Comparison of ENCODE assay signal across 24 cellular contexts in genomic region chr5:126591549-126591948, GRCh38. TPM values are rescaled to one million over a fixed set of nuclear protein-coding genes. Genes with fewer than 3 reads are reported as not detected.
DNase-seq lines count a peak whose midpoint lies in the region; ATAC-seq and TF ChIP-seq lines count a peak whose summit lies in the region.
"Had no signal": no experiment of that assay in that cellular context is flagged by ENCODE, and none has a peak within 500 bp of the region (broad histone marks: within the 10 kb centered on the region; RNA-seq: fewer than 3 reads in every experiment).

No MANE protein-coding gene starts in this region.

- H3K9me3 ChIP-seq in H9 (ENCODE audit: control insufficient read depth, low read depth, low read length) (no peaks in the 10 kb centered on the region), breast epithelium (no peaks in the 10 kb centered on the region)
- H3K9me3 ChIP-seq: SK-N-SH had no signal

- no peak overlapping the region for H3K4me2 ChIP-seq in H9 (ENCODE audit: insufficient read depth, insufficient read length, low read length)
- H3K4me2 ChIP-seq: BLaER1, SK-N-SH had no signal

- H3K9ac ChIP-seq in H9 (ENCODE audit: extremely low read depth, insufficient read length, low read length): no peak overlapping the region
- H3K9ac ChIP-seq: BLaER1, SK-N-SH had no signal

- H3K79me1 ChIP-seq in H9 (ENCODE audit: insufficient read depth, low read depth, low read length, poor library complexity, severe bottlenecking): no peaks in the 10 kb centered on the region

- peaks cover 2% of the 10 kb centered on the region; the same call in 1 of the 2 replicates for H3K4me1 ChIP-seq in H9 (ENCODE audit: insufficient read depth, low read length)
- H3K4me1 ChIP-seq in breast epithelium: no peaks in the 10 kb centered on the region

- no peak overlapping the region for H3T11ph ChIP-seq in H9 (ENCODE audit: low read length)

- no peak for ATAC-seq in HG03521 (IDR thresholded peaks at IDR 0.05; ENCODE audit: unreplicated experiment)
- ATAC-seq: HCT116, K562, PC-3 had no signal

- TF ChIP-seq CTCF in H9 (conservative IDR thresholded peaks at IDR 0.05) (no peak), breast epithelium (IDR thresholded peaks at IDR 0.05) (no peak)

- H3K9me3 Mint-ChIP-seq in H9: peaks cover 0 to 8% of the 10 kb centered on the region in 2 experiments; a peak in 1 of 5 replicates

- H4K8ac ChIP-seq in H9 (replicated peaks; ENCODE audit: insufficient read length, low read depth, low read length): no peak overlapping the region

- H3K4me3 Mint-ChIP-seq in H9: peak overlapping the region; percentile 14 to 72; a peak in 2 of 5 replicates
- H3K4me3 Mint-ChIP-seq: CD4-positive, CD25-positive, alpha-beta regulatory T cell had no signal

- no peak for TF ChIP-seq POLR2A in breast epithelium (IDR thresholded peaks at IDR 0.05)

- peaks cover 6% of the 10 kb centered on the region; the same call in 1 of the 2 replicates for H3K79me2 ChIP-seq in H9 (ENCODE audit: insufficient read depth, low read length)

- DNase-seq in D341Med (ENCODE audit: low spot score) (peak; percentile 26), H9 (no peak), breast epithelium (ENCODE audit: low spot score in 2 of 2) (no peak), iPS-NIHi11 (ENCODE audit: low spot score) (peak; percentile 30), HT-29 (ENCODE audit: low spot score) (no peak)
- DNase-seq in stimulated activated CD4-positive, alpha-beta T cell treated with anti-CD3 and anti-CD28 coated beads, Interleukin-15, amount 100 ng/mL, for 24 hours: no peak
- DNase-seq in stimulated activated CD4-positive, alpha-beta T cell treated with anti-CD3 and anti-CD28 coated beads, Interleukin-12 subunit alpha, Interleukin-12 subunit beta, amount 100 ng/mL, for 4 hours: no peak
- DNase-seq: CD4-positive, CD25-positive, alpha-beta regulatory T cell; Kasumi-1; MV-4-11; NCI-H1105; NCI-H1436 treated with DMSO at 0.1 percent for 48 hours; NCI-H187 treated with DMSO at 0.1 percent for 48 hours; NCI-H2171 treated with DMSO at 0.1 percent for 48 hours; NCI-H446; NCI-H524 treated with DMSO at 0.1 percent for 48 hours; NCI-H774; PC-3; SK-N-SH; SW 1271 had no signal

- no peaks in the 10 kb centered on the region for H4K20me1 ChIP-seq in H9 (ENCODE audit: control insufficient read depth, insufficient read depth, insufficient read length)
- H4K20me1 ChIP-seq: BLaER1 had no signal

- no peak overlapping the region for H3K18ac ChIP-seq in H9 (ENCODE audit: insufficient read length, low read depth, low read length)

- H2AFZ ChIP-seq in H9 (ENCODE audit: low read length): no peak overlapping the region

- H2BK5ac ChIP-seq in H9 (ENCODE audit: insufficient read length, low read length): no peak overlapping the region

- peak overlapping the region in 2 of 3 donors; percentile 2 to 71 for H3K4me3 ChIP-seq in breast epithelium
- H3K4me3 ChIP-seq: BLaER1, K562 had no signal

- no peak overlapping the region for H4K91ac ChIP-seq in H9 (ENCODE audit: insufficient read length, low read depth, low read length)

- H3K36me3 Mint-ChIP-seq in H9 (ENCODE audit: insufficient read depth in 1 of 3, low read depth in 3 of 3): peaks cover 38 to 57% (median 55%) of the 10 kb centered on the region in 3 experiments
- H3K36me3 Mint-ChIP-seq: CD4-positive, CD25-positive, alpha-beta regulatory T cell had no signal

- H3K23me2 ChIP-seq in H9 (ENCODE audit: insufficient read length, low read depth, low read length, poor library complexity, severe bottlenecking): peaks cover 8% of the 10 kb centered on the region

- H3K27ac ChIP-seq in H9 (ENCODE audit: insufficient read length, low read depth, low read length) (no peak overlapping the region), breast epithelium (no peak overlapping the region)
- H3K27ac ChIP-seq: BLaER1 had no signal

- no peak overlapping the region for H2BK20ac ChIP-seq in H9 (ENCODE audit: low read depth, low read length, poor library complexity, severe bottlenecking)

- no peak overlapping the region for H2AK5ac ChIP-seq in H9 (ENCODE audit: insufficient read length, low read length)

- H3K27me3 Mint-ChIP-seq in H9 (ENCODE audit: low read depth): no peaks in the 10 kb centered on the region

- no peak overlapping the region for H4K5ac ChIP-seq in H9 (ENCODE audit: insufficient read length, low read depth, low read length)

- H3K4me1 Mint-ChIP-seq in H9: peaks cover 27 to 30% of the 10 kb centered on the region in 2 experiments

- H3K36me3 ChIP-seq in breast epithelium: no peaks in the 10 kb centered on the region

- H3K14ac ChIP-seq in H9 (ENCODE audit: insufficient read depth, low read length): no peak overlapping the region

- H2BK15ac ChIP-seq in H9 (ENCODE audit: low read depth, low read length): no peak overlapping the region

- H3K23ac ChIP-seq in H9 (ENCODE audit: insufficient read length, low read depth, low read length): no peak overlapping the region

- H3K27me3 ChIP-seq in H9 (ENCODE audit: insufficient read depth, low read length): no peaks in the 10 kb centered on the region
- no peaks in the 10 kb centered on the region for H3K27me3 ChIP-seq in breast epithelium

- intact Hi-C loops in breast epithelium (cut with DNase I; ENCODE audit: low total_unique reads): no loop called here

- H3K56ac ChIP-seq in H9 (ENCODE audit: insufficient read length, low read depth, low read length): no peak overlapping the region

- H3K27ac Mint-ChIP-seq in H9: peak overlapping the region; percentile 52 to 91 (median 64); a peak in 4 of 7 replicates
- H3K27ac Mint-ChIP-seq: CD4-positive, CD25-positive, alpha-beta regulatory T cell had no signal

- WGBS in H9 (ENCODE audit: extremely low coverage, insufficient read length, low lambda C conversion rate): no CpG with 5 or more reads among the region's 1 CpG

- H2BK120ac ChIP-seq in H9 (ENCODE audit: low read depth, low read length, poor library complexity, severe bottlenecking): no peak overlapping the region

- H2BK12ac ChIP-seq in H9 (ENCODE audit: insufficient read length, low read depth, low read length): no peak overlapping the region

- H3K4ac ChIP-seq in H9 (ENCODE audit: low read depth, low read length): no peak overlapping the region

RNA-seq across cellular contexts. Expression of gene ALDH7A1, which starts 3.5 kb away (rescaled TPM):
- total RNA-seq in H9 (2021) (142 and 148 TPM in 2 replicates), breast epithelium (10 to 100 TPM; 38.7 to 83.0 (median 45.2) TPM)
- 14.1 and 15.2 TPM in 2 replicates for total RNA-seq in HT-29 (2014; rRNA removed; shearing (Covaris generic))

RNA-seq across cellular contexts. Expression of gene PHAX, which starts 9.2 kb away (rescaled TPM):
- 62.9 and 65.6 TPM in 2 replicates for total RNA-seq in H9 (2021)
- total RNA-seq in breast epithelium: 10 to 100 TPM; 44.9 to 58.7 (median 54.7) TPM
- 14.8 and 20.3 TPM in 2 replicates for total RNA-seq in HT-29 (2014; rRNA removed; shearing (Covaris generic))

Comparison
In these comparisons a context has a peak if more than half of its experiments do, and no peak if none do; other contexts are left out.
1. DNase-seq: peak in D341Med (single experiment) and iPS-NIHi11 (single experiment); none in H9 (single experiment), breast epithelium (0 of 2), HT-29 (single experiment), stimulated activated CD4-positive, alpha-beta T cell treated with anti-CD3 and anti-CD28 coated beads, Interleukin-15, amount 100 ng/mL, for 24 hours (single experiment) and stimulated activated CD4-positive, alpha-beta T cell treated with anti-CD3 and anti-CD28 coated beads, Interleukin-12 subunit alpha, Interleukin-12 subunit beta, amount 100 ng/mL, for 4 hours (single experiment).